ENCODE assay signal across 12 cellular contexts in genomic region chr1:30745156-30745833, GRCh38. TPM values are rescaled to one million over a fixed set of nuclear protein-coding genes. Genes with fewer than 3 reads are reported as not detected.
DNase-seq lines count a peak whose midpoint lies in the region; ATAC-seq and TF ChIP-seq lines count a peak whose summit lies in the region.
"Had no signal": no experiment of that assay in that cellular context is flagged by ENCODE, and none has a peak within 500 bp of the region (broad histone marks: within the 10 kb centered on the region; RNA-seq: fewer than 3 reads in every experiment).

No MANE protein-coding gene starts in this region.

- peaks cover 63% of the 10 kb centered on the region for H3K36me3 Mint-ChIP-seq in central memory CD8-positive, alpha-beta T cell (ENCODE audit: insufficient read depth)

- H3K9me2 ChIP-seq in Loucy (replicated peaks; ENCODE audit: low read depth, low read length) = no peaks in the 10 kb centered on the region

- no peak for ATAC-seq in central memory CD8-positive, alpha-beta T cell (replicated peaks; ENCODE audit: extremely low read depth, poor library complexity, severe bottlenecking)
- ATAC-seq in HG02623 (IDR thresholded peaks at IDR 0.05; ENCODE audit: unreplicated experiment) (no peak), HG03442 (IDR thresholded peaks at IDR 0.05; ENCODE audit: unreplicated experiment) (no peak)

- DNase-seq in GM12864 (ENCODE audit: low read depth) (no peak), retina (no peak), right atrium auricular region (ENCODE audit: low spot score) (no peak)
- DNase-seq in central memory CD8-positive, alpha-beta T cell (ENCODE audit: low spot score in 2 of 2) = no peak
- DNase-seq: DMS79 treated with DMSO at 0.1 percent for 48 hours, H9 had no signal

- H3K9me3 ChIP-seq in Loucy (ENCODE audit: insufficient read depth, low read depth, low read length) (no peaks in the 10 kb centered on the region), neutrophil (no peaks in the 10 kb centered on the region), right atrium auricular region (no peaks in the 10 kb centered on the region)

- H3K27me3 Mint-ChIP-seq in central memory CD8-positive, alpha-beta T cell = no peaks in the 10 kb centered on the region

- peaks cover 99% of the 10 kb centered on the region for H3K4me1 Mint-ChIP-seq in central memory CD8-positive, alpha-beta T cell

- H3K4me3 ChIP-seq in GM12864 (ENCODE audit: low read depth, low read length) = peak overlapping the region; percentile 50
- H3K4me3 ChIP-seq in Loucy (ENCODE audit: low read length, poor library complexity, severe bottlenecking) = no peak overlapping the region
- peak overlapping the region in 1 of 2 experiments; percentile 13 for H3K4me3 ChIP-seq in neutrophil (ENCODE audit: low read depth in 1 of 2, low read length in 1 of 2)
- H3K4me3 ChIP-seq in right atrium auricular region = no peak overlapping the region

- H3K27ac ChIP-seq in neutrophil (peak overlapping the region; percentile 100), right atrium auricular region (no peak overlapping the region)

- peaks cover 91% of the 10 kb centered on the region for H4K20me1 ChIP-seq in Loucy (ENCODE audit: insufficient read depth, low read length, poor library complexity, severe bottlenecking)

- no peaks in the 10 kb centered on the region for H3K9me3 Mint-ChIP-seq in central memory CD8-positive, alpha-beta T cell
- H3K9me3 Mint-ChIP-seq: H9 had no signal

- peaks cover 95% of the 10 kb centered on the region for H3K79me2 ChIP-seq in Loucy (ENCODE audit: insufficient read depth, low read length)

- H3K27ac Mint-ChIP-seq in central memory CD8-positive, alpha-beta T cell (ENCODE audit: low read depth) = peak overlapping the region; percentile 94
- H3K27ac Mint-ChIP-seq: H9 had no signal

- H3F3A ChIP-seq in Loucy (ENCODE audit: low read depth) = no peaks in the 10 kb centered on the region

- no peak overlapping the region for H2AFZ ChIP-seq in Loucy (ENCODE audit: low read length)

- H3K4me1 ChIP-seq in Loucy (ENCODE audit: insufficient read depth, low read length, poor library complexity, severe bottlenecking) = peaks cover 71% of the 10 kb centered on the region
- H3K4me1 ChIP-seq in neutrophil (ENCODE audit: control insufficient read depth in 1 of 2, insufficient read depth in 1 of 2, low read depth in 1 of 2, low read length in 1 of 2) = peaks cover 98 to 99% of the 10 kb centered on the region in 2 experiments
- H3K4me1 ChIP-seq in right atrium auricular region = no peaks in the 10 kb centered on the region

- peak overlapping the region; percentile 46 for H3K9ac ChIP-seq in Loucy (ENCODE audit: low read depth, low read length, poor library complexity, severe bottlenecking)

- peak overlapping the region; percentile 92 for H3K4me3 Mint-ChIP-seq in central memory CD8-positive, alpha-beta T cell
- H3K4me3 Mint-ChIP-seq: H9 had no signal

- H3K4me2 ChIP-seq in Loucy (ENCODE audit: low read depth, low read length, poor library complexity, severe bottlenecking) = peak overlapping the region; percentile 54

- H3K27me3 ChIP-seq in Loucy (ENCODE audit: insufficient read depth, low read length, poor library complexity, severe bottlenecking) = no peaks in the 10 kb centered on the region
- H3K27me3 ChIP-seq in neutrophil = no peaks in the 10 kb centered on the region
- no peaks in the 10 kb centered on the region for H3K27me3 ChIP-seq in right atrium auricular region

- TF ChIP-seq CTCF in GM12864 (IDR thresholded peaks at IDR 0.05; ENCODE audit: low read depth, low read length, missing control alignments) (no peak), Loucy (conservative IDR thresholded peaks at IDR 0.05; ENCODE audit: low read length) (no peak), neutrophil (IDR thresholded peaks at IDR 0.05) (no peak), right atrium auricular region (IDR thresholded peaks at IDR 0.05) (no peak)

- peaks cover 44% of the 10 kb centered on the region; the same call in 1 of the 2 replicates for H3K36me3 ChIP-seq in Loucy (ENCODE audit: insufficient read depth, low read length)
- H3K36me3 ChIP-seq in neutrophil = peaks cover 96% of the 10 kb centered on the region
- H3K36me3 ChIP-seq in right atrium auricular region = no peaks in the 10 kb centered on the region

RNA-seq across cellular contexts. Expression of gene LAPTM5, which starts 12.3 kb away (rescaled TPM):
- total RNA-seq in right atrium auricular region = 10 to 100 TPM; 17.4 to 62.8 TPM
- total RNA-seq: fibroblast of villous mesenchyme had no signal

RNA-seq across cellular contexts. Expression of gene MATN1, which starts 21.9 kb away (rescaled TPM):
- total RNA-seq in right atrium auricular region = not detected
- total RNA-seq: cardiac septum, fibroblast of villous mesenchyme, H9 had no signal
